19 cellular contexts compared by ENCODE assay signal in the genomic region with DNA sequence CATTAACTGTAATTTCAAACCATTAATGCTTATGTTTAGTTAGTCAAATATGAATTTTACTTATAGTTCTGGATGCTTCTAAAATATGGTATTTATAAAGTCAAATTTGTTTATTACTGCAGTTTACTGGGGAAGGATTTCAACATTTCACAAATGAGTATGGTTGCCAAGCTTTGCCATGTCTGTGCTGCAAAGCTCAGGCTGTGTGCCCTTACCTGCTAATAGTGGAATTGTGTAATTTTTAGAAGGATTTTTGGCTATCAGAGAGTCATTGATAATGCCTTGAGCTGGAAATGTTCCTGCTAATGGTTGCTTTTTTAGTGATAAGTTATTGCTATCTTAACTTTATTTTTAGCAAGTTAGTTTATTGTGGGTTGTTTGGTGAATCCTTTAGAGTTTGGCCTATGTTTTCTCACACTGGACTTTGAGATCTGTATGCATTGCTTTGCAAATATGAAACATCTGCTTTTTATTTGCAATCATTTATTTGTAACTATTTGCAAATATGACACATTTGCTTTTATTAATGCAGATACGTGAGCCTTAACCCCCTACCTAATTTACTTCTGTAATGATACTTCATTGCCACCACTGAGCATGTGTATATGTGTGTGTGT.
"Had no signal": no experiment of that assay in that cellular context is flagged by ENCODE, and none has a peak within 500 bp of the region (broad histone marks: within the 10 kb centered on the region; RNA-seq: fewer than 3 reads in every experiment).

No MANE protein-coding gene starts in this region.

- H3K27me3 ChIP-seq: esophagus muscularis mucosa, left lung, neural progenitor cell, sigmoid colon, testis, vagina had no signal

- H3K4me3 ChIP-seq: esophagus muscularis mucosa, left lung, neural progenitor cell, sigmoid colon, smooth muscle cell, testis, vagina had no signal

- H3K4me2 ChIP-seq: neural progenitor cell, smooth muscle cell had no signal

- H3K9ac ChIP-seq: neural progenitor cell had no signal

- DNase-seq: activated CD4-positive, alpha-beta T cell treated with anti-CD3 and anti-CD28 coated beads, Interleukin-2, amount 10 ng/mL, durations not matched to agents 7 days and 5 days; activated T-cell treated with anti-CD3 and anti-CD28 coated beads, Interleukin-2, amount 50 U/mL, for 24 hours; central memory CD4-positive, alpha-beta T cell; effector memory CD4-positive, alpha-beta T cell; foreskin melanocyte; immature natural killer cell; left lung; naive thymus-derived CD8-positive, alpha-beta T cell; sigmoid colon; stimulated activated CD4-positive, alpha-beta T cell treated with anti-CD3 and anti-CD28 coated beads, Interleukin-2, amount 100 ng/mL, for 48 hours; stimulated activated CD8-positive, alpha-beta memory T cell treated with anti-CD3 and anti-CD28 coated beads, Interleukin-4, amount 100 ng/mL, for 48 hours; stimulated activated naive B cell treated with anti-CD40 and anti-IgM and Interleukin-4, amounts not matched to agents 10 μg/mL and 1 μg/mL and 100 μg/mL, for 72 hours had no signal

- H2AFZ ChIP-seq: neural progenitor cell had no signal

- H3K36me3 ChIP-seq: left lung, neural progenitor cell, vagina had no signal

- H3K9me3 ChIP-seq: esophagus muscularis mucosa, left lung, sigmoid colon, testis, vagina had no signal

- ATAC-seq: activated naive CD4-positive, alpha-beta T cell treated with anti-CD3 and anti-CD28 coated beads, Interleukin-2, amount 50 U/mL, for 72 hours; activated T-helper 17 cell treated with anti-CD3 and anti-CD28 coated beads, Interleukin-2, amount 50 U/mL, for 72 hours; left lung; naive thymus-derived CD8-positive, alpha-beta T cell; stimulated activated naive B cell treated with anti-CD40 and anti-IgM and Interleukin-4, amounts not matched to agents 10 μg/mL and 1 μg/mL and 100 μg/mL, for 72 hours had no signal

- H3K4me1 ChIP-seq: left lung, testis had no signal

- H3K27ac ChIP-seq: esophagus muscularis mucosa, left lung, neural progenitor cell, sigmoid colon, testis had no signal
